In genomic region chr12:39835517-39836489, GRCh38 we compare ENCODE assay signal across 1 cellular context.
TF ChIP-seq lines count a peak whose summit lies in the region.

No MANE protein-coding gene starts in this region.

TF ChIP-seq in GM12878, 131 proteins besides CTCF, POLR2A, EP300 and RAD21 (continued from another document and continues in another):
- TF ChIP-seq NKRF (conservative IDR thresholded peaks at IDR 0.05) (no peak), TCF12 (IDR thresholded peaks at IDR 0.05; ENCODE audit: low read depth, low read length) (no peak), CUX1 (IDR thresholded peaks at IDR 0.05; ENCODE audit: insufficient replicate concordance, low read depth, low read length) (no peak), RELB (IDR thresholded peaks at IDR 0.05; ENCODE audit: low read depth) (no peak), ATF2 (IDR thresholded peaks at IDR 0.05; ENCODE audit: low read length) (0 out of 2 replicates have a peak, but pooled peaks have one; percentile 29), CBX5 (IDR thresholded peaks at IDR 0.05; ENCODE audit: low read depth) (no peak), MTA2 (IDR thresholded peaks at IDR 0.05; ENCODE audit: low read depth) (peak; percentile 77), MEF2B (IDR thresholded peaks at IDR 0.05; ENCODE audit: partially characterized antibody, poor library complexity, severe bottlenecking) (peak; percentile 67), KLF5 (IDR thresholded peaks at IDR 0.05; ENCODE audit: partially characterized antibody) (no peak), SMAD5 (IDR thresholded peaks at IDR 0.05; ENCODE audit: low read depth) (no peak), ATF7 (IDR thresholded peaks at IDR 0.05; ENCODE audit: low read depth) (no peak), IKZF1 (conservative IDR thresholded peaks at IDR 0.05) (no peak), SPI1 (IDR thresholded peaks at IDR 0.05; ENCODE audit: borderline replicate concordance, insufficient read depth, low read depth, low read length) (no peak), RBBP5 (conservative IDR thresholded peaks at IDR 0.05) (no peak), E2F4 (IDR thresholded peaks at IDR 0.05; ENCODE audit: low read depth, low read length) (no peak), RUNX3 (IDR thresholded peaks at IDR 0.05; ENCODE audit: low read length) (peak; percentile 69), ZNF274 (IDR thresholded peaks at IDR 0.05; ENCODE audit: insufficient read depth, insufficient read length) (no peak), RB1 (IDR thresholded peaks at IDR 0.05; ENCODE audit: borderline replicate concordance) (no peak), JUNB (IDR thresholded peaks at IDR 0.05) (no peak), CEBPB (IDR thresholded peaks at IDR 0.05; ENCODE audit: borderline replicate concordance in 1 of 2, low read depth in 2 of 2, low read length in 2 of 2) (no peak), IKZF2 (IDR thresholded peaks at IDR 0.05) (no peak), CREB1 (IDR thresholded peaks at IDR 0.05; ENCODE audit: low read depth) (no peak), STAT3 (IDR thresholded peaks at IDR 0.05; ENCODE audit: low read depth, low read length) (no peak), POLR2AphosphoS2 (IDR thresholded peaks at IDR 0.05; ENCODE audit: low read depth, low read length) (no peak), SIN3A (IDR thresholded peaks at IDR 0.05; ENCODE audit: low read depth, low read length) (no peak), CREM (IDR thresholded peaks at IDR 0.05; ENCODE audit: low read depth) (no peak), CHD1 (IDR thresholded peaks at IDR 0.05; ENCODE audit: low read depth, low read length) (no peak), EGR1 (IDR thresholded peaks at IDR 0.05; ENCODE audit: borderline replicate concordance in 1 of 2, low read depth in 2 of 2, low read length in 2 of 2) (no peak), RAD51 (IDR thresholded peaks at IDR 0.05) (peak; percentile 54), ZNF687 (IDR thresholded peaks at IDR 0.05) (no peak), NRF1 (conservative IDR thresholded peaks at IDR 0.05; ENCODE audit: low read depth, low read length) (no peak), PML (IDR thresholded peaks at IDR 0.05; ENCODE audit: low read length) (no peak), JUND (IDR thresholded peaks at IDR 0.05; ENCODE audit: low read depth, low read length) (no peak), BHLHE40 (IDR thresholded peaks at IDR 0.05; ENCODE audit: borderline replicate concordance in 1 of 2, low read depth in 2 of 2, low read length in 1 of 2) (peak in 1 of 2 experiments; percentile 35; a peak in 1 of 4 replicates), DPF2 (IDR thresholded peaks at IDR 0.05) (no peak), MXI1 (IDR thresholded peaks at IDR 0.05; ENCODE audit: low read depth, low read length) (no peak), MEF2A (IDR thresholded peaks at IDR 0.05; ENCODE audit: insufficient read depth, low read depth, low read length) (peak; percentile 87; the same call in 1 of the 2 replicates), ZZZ3 (IDR thresholded peaks at IDR 0.05; ENCODE audit: control insufficient read depth, insufficient read length, low read depth) (no peak), SKIL (IDR thresholded peaks at IDR 0.05; ENCODE audit: low read depth, poor library complexity, severe bottlenecking) (no peak), SUPT20H (IDR thresholded peaks at IDR 0.05; ENCODE audit: borderline replicate concordance, control insufficient read depth, low read depth, low read length) (no peak), ZNF217 (IDR thresholded peaks at IDR 0.05) (peak; percentile 76; the same call in 1 of the 2 replicates), MAX (IDR thresholded peaks at IDR 0.05; ENCODE audit: low read depth, low read length) (no peak), ZBED1 (IDR thresholded peaks at IDR 0.05; ENCODE audit: borderline replicate concordance) (no peak), ATF3 (IDR thresholded peaks at IDR 0.05; ENCODE audit: borderline replicate concordance, extremely low read depth, low read depth, low read length) (no peak), HSF1 (IDR thresholded peaks at IDR 0.05; ENCODE audit: low read depth, low read length) (no peak)
